ENCODE assay signal across 9 cellular contexts in the genomic region with DNA sequence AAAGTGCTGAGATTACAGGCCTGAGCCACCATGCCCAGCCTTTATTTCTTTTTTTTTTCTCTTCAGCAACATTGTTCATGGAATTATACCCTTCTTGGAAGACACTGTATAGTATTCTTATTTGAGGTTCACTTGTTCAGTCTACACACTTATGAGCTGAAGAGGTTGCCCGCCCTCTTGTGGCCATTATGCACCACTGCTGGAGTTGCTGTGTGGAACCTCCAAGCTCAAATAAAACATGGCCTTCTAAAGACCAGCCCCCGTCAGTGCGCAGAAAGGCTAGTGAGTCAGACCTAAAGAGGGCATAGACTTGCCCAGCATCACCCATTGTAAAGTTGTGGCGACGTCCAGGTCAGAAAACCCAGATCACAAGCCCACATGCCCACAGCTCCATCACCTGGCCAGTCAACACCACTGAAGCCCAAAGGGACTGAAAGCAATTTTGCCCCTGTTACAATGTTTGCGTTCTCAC. TPM values are rescaled to one million over a fixed set of nuclear protein-coding genes. Genes with fewer than 3 reads are reported as not detected.
DNase-seq lines count a peak whose midpoint lies in the region; ATAC-seq and TF ChIP-seq lines count a peak whose summit lies in the region.
"Had no signal": no experiment of that assay in that cellular context is flagged by ENCODE, and none has a peak within 500 bp of the region (broad histone marks: within the 10 kb centered on the region; RNA-seq: fewer than 3 reads in every experiment).

No MANE protein-coding gene starts in this region.

- no peaks in the 10 kb centered on the region for H3K27me3 ChIP-seq in Karpas-422 (ENCODE audit: low read length)
- no peaks in the 10 kb centered on the region for H3K27me3 ChIP-seq in Peyer's patch
- no peaks in the 10 kb centered on the region for H3K27me3 ChIP-seq in neutrophil
- no peaks in the 10 kb centered on the region for H3K27me3 ChIP-seq in tibial artery

- TF ChIP-seq CTCF in Peyer's patch (IDR thresholded peaks at IDR 0.05) (peak; percentile 77 to 93 (median 90)), fibroblast of the aortic adventitia (IDR thresholded peaks at IDR 0.05; ENCODE audit: insufficient read depth, low read length) (peak; percentile 92), neutrophil (IDR thresholded peaks at IDR 0.05) (peak; percentile 80), tibial artery (IDR thresholded peaks at IDR 0.05) (peak; percentile 89 to 92)

- H3K4me1 ChIP-seq in Karpas-422 (ENCODE audit: low read length) (peaks cover 3% of the 10 kb centered on the region; the same call in 1 of the 2 replicates), Peyer's patch (no peaks in the 10 kb centered on the region), neutrophil (ENCODE audit: control insufficient read depth in 1 of 2, insufficient read depth in 1 of 2, low read depth in 1 of 2, low read length in 1 of 2) (peaks cover 0 to 3% of the 10 kb centered on the region in 2 experiments), tibial artery (peaks cover 0 to 3% (median 0%) of the 10 kb centered on the region in 4 donors)

- H3K9me3 Mint-ChIP-seq in activated T-cell treated with anti-CD3 and anti-CD28 coated beads, Interleukin-2, amount 50 U/mL, for 72 hours: no peaks in the 10 kb centered on the region
- H3K9me3 Mint-ChIP-seq: IgD-negative memory B cell had no signal

- ATAC-seq in GM19438 (IDR thresholded peaks at IDR 0.05; ENCODE audit: low read depth, unreplicated experiment): peak; percentile 80
- peak; percentile 95 to 96 for ATAC-seq in activated T-cell treated with anti-CD3 and anti-CD28 coated beads, Interleukin-2, amount 50 U/mL, for 72 hours (replicated peaks in 1 of 2)

- no peaks in the 10 kb centered on the region for H3K27me3 Mint-ChIP-seq in activated T-cell treated with anti-CD3 and anti-CD28 coated beads, Interleukin-2, amount 50 U/mL, for 72 hours (ENCODE audit: low read depth)

- DNase-seq in C1 segment of cervical spinal cord (lab: John Stamatoyannopoulos, UW) (peak in 11 of 14 donors; percentile 34 to 71 (median 59)), Karpas-422 (peak; percentile 93), Peyer's patch (peak; percentile 56 to 86 (median 60)), fibroblast of the aortic adventitia (ENCODE audit: low read depth) (peak; percentile 91), tibial artery (peak; percentile 49 to 76)
- peak; percentile 60 to 63 for DNase-seq in activated T-cell treated with anti-CD3 and anti-CD28 coated beads, Interleukin-2, amount 50 U/mL, for 72 hours

- no peaks in the 10 kb centered on the region for H3K9me2 ChIP-seq in Karpas-422 (replicated peaks; ENCODE audit: insufficient read depth, low read length)

- H3K9me3 ChIP-seq in Karpas-422 (ENCODE audit: low read length) (no peaks in the 10 kb centered on the region), Peyer's patch (no peaks in the 10 kb centered on the region), neutrophil (no peaks in the 10 kb centered on the region), tibial artery (no peaks in the 10 kb centered on the region)

- H3K79me2 ChIP-seq in Karpas-422 (ENCODE audit: low read length): no peaks in the 10 kb centered on the region

- intact Hi-C loops in tibial artery (cut with DNase I; ENCODE audit: low total_unique reads): no loop called here

- no peak overlapping the region for H3K27ac Mint-ChIP-seq in activated T-cell treated with anti-CD3 and anti-CD28 coated beads, Interleukin-2, amount 50 U/mL, for 72 hours
- H3K27ac Mint-ChIP-seq: IgD-negative memory B cell had no signal

- H2AFZ ChIP-seq in Karpas-422 (ENCODE audit: low read length): 0 out of 2 replicates have a peak overlapping the region, but pooled peaks have one; percentile 82

- no peak overlapping the region for H3K4me3 ChIP-seq in Karpas-422 (ENCODE audit: low read length)
- no peak overlapping the region for H3K4me3 ChIP-seq in Peyer's patch
- H3K4me3 ChIP-seq in fibroblast of the aortic adventitia (ENCODE audit: low read depth, low read length): no peak overlapping the region
- no peak overlapping the region for H3K4me3 ChIP-seq in neutrophil (ENCODE audit: low read depth in 1 of 2, low read length in 1 of 2)
- H3K4me3 ChIP-seq in tibial artery: no peak overlapping the region

- no peaks in the 10 kb centered on the region for H3K36me3 Mint-ChIP-seq in activated T-cell treated with anti-CD3 and anti-CD28 coated beads, Interleukin-2, amount 50 U/mL, for 72 hours (ENCODE audit: insufficient read depth in 2 of 2)
- H3K36me3 Mint-ChIP-seq: IgD-negative memory B cell had no signal

- 0 out of 2 replicates have a peak overlapping the region, but pooled peaks have one; percentile 23 for H3K9ac ChIP-seq in Karpas-422 (ENCODE audit: low read length)

- no peaks in the 10 kb centered on the region for H4K20me1 ChIP-seq in Karpas-422 (ENCODE audit: insufficient read depth, low read depth, low read length)

- H3K27ac ChIP-seq in Karpas-422 (ENCODE audit: low read length): no peak overlapping the region
- H3K27ac ChIP-seq in Peyer's patch: no peak overlapping the region
- H3K27ac ChIP-seq in neutrophil: no peak overlapping the region
- H3K27ac ChIP-seq in tibial artery: no peak overlapping the region

- H3K4me3 Mint-ChIP-seq in activated T-cell treated with anti-CD3 and anti-CD28 coated beads, Interleukin-2, amount 50 U/mL, for 72 hours: no peak overlapping the region
- H3K4me3 Mint-ChIP-seq: IgD-negative memory B cell had no signal

- H3K4me1 Mint-ChIP-seq in activated T-cell treated with anti-CD3 and anti-CD28 coated beads, Interleukin-2, amount 50 U/mL, for 72 hours (ENCODE audit: low read depth): no peaks in the 10 kb centered on the region

- H3K36me3 ChIP-seq in Karpas-422 (ENCODE audit: insufficient read depth, low read length): no peaks in the 10 kb centered on the region
- no peaks in the 10 kb centered on the region for H3K36me3 ChIP-seq in Peyer's patch
- H3K36me3 ChIP-seq in neutrophil: peaks cover 3% of the 10 kb centered on the region
- H3K36me3 ChIP-seq in tibial artery: peaks cover 0 to 24% (median 19%) of the 10 kb centered on the region in 3 donors

- no peak for TF ChIP-seq POLR2A in Peyer's patch (IDR thresholded peaks at IDR 0.05)

- no peak overlapping the region for H3K4me2 ChIP-seq in Karpas-422 (ENCODE audit: low read depth, low read length, poor library complexity, severe bottlenecking)

RNA-seq across cellular contexts. Expression of gene LURAP1, which starts 20.4 kb away (rescaled TPM):
- 0.25 TPM in 1 of 2 replicates, not detected in the other for total RNA-seq in Karpas-422 (2014; rRNA removed; shearing (Covaris generic); ENCODE audit: low replicate concordance)
- total RNA-seq in Peyer's patch (1 to 10 TPM in 3 of 4 donors, not detected in 1; 1.5 to 2.5 (median 2.5) TPM), fibroblast of the aortic adventitia (ENCODE audit: low replicate concordance) (3.4 and 6.5 TPM in 2 replicates)
- under 1 TPM in 1 of 2 donors, not detected in 1; 0.21 TPM for total RNA-seq in activated T-cell treated with anti-CD3 and anti-CD28 coated beads, Interleukin-2, amount 50 U/mL, for 72 hours

RNA-seq across cellular contexts. Expression of gene RAD54L, which starts 24.1 kb away (rescaled TPM):
- 10.5 and 18.0 TPM in 2 replicates for total RNA-seq in Karpas-422 (2014; rRNA removed; shearing (Covaris generic); ENCODE audit: low replicate concordance)
- 10 to 100 TPM in 2 of 4 donors, 1 to 10 TPM in 2; 3.9 to 71.8 (median 10.3) TPM for total RNA-seq in Peyer's patch
- 10 to 100 TPM; 33.1 to 34.9 TPM for total RNA-seq in activated T-cell treated with anti-CD3 and anti-CD28 coated beads, Interleukin-2, amount 50 U/mL, for 72 hours
- total RNA-seq in fibroblast of the aortic adventitia (ENCODE audit: low replicate concordance): 0.90 and 9.7 TPM in 2 replicates

RNA-seq across cellular contexts. Expression of gene POMGNT1, which starts 25.3 kb away (rescaled TPM):
- 55.0 and 65.1 TPM in 2 replicates for total RNA-seq in Karpas-422 (2014; rRNA removed; shearing (Covaris generic); ENCODE audit: low replicate concordance)
- total RNA-seq in Peyer's patch (10 to 100 TPM; 34.7 to 60.6 (median 46.3) TPM), fibroblast of the aortic adventitia (ENCODE audit: low replicate concordance) (5.6 and 43.2 TPM in 2 replicates)
- 10 to 100 TPM; 30.8 to 35.5 TPM for total RNA-seq in activated T-cell treated with anti-CD3 and anti-CD28 coated beads, Interleukin-2, amount 50 U/mL, for 72 hours

RNA-seq across cellular contexts. Expression of gene P3R3URF, which starts 47.2 kb away (rescaled TPM):
- total RNA-seq in Karpas-422 (2014; rRNA removed; shearing (Covaris generic); ENCODE audit: low replicate concordance): not detected in 2 replicates
- not detected for total RNA-seq in Peyer's patch
- not detected for total RNA-seq in activated T-cell treated with anti-CD3 and anti-CD28 coated beads, Interleukin-2, amount 50 U/mL, for 72 hours
- not detected in 2 replicates for total RNA-seq in fibroblast of the aortic adventitia (ENCODE audit: low replicate concordance)

RNA-seq across cellular contexts. Expression of gene TSPAN1, which starts 48.6 kb away (rescaled TPM):
- total RNA-seq in Karpas-422 (2014; rRNA removed; shearing (Covaris generic); ENCODE audit: low replicate concordance): not detected in 2 replicates
- total RNA-seq in Peyer's patch (100 to 1,000 TPM in 3 of 4 donors, 1 to 10 TPM in 1; 4.1 to 229 (median 192) TPM), fibroblast of the aortic adventitia (ENCODE audit: low replicate concordance) (0.81 TPM in 1 of 2 replicates, not detected in the other)
- under 1 TPM; 0.30 to 0.34 TPM for total RNA-seq in activated T-cell treated with anti-CD3 and anti-CD28 coated beads, Interleukin-2, amount 50 U/mL, for 72 hours
